ENCODE assay signal across 16 cellular contexts in the genomic region with DNA sequence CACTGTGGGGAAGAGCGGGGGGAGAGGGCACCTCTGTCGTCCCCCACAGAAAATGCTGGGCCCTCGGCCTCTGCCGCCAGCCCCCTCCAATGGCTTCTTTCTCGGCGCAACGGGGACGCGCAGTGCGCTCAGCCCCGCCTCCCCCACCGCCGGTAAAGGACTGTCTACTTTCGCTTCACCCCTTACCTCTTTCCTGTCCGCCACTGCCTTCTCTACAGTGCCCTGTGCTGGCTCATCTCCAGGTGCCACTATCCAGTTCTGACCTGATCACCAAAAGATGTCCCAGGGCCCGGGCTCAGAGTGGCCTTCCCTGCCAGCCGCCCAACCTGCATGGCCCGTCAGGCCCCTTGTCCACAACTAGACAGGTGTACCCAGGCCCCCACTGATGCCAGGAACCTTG. TPM values are rescaled to one million over a fixed set of nuclear protein-coding genes. Genes with fewer than 3 reads are reported as not detected.
"Had no signal": no experiment of that assay in that cellular context is flagged by ENCODE, and none has a peak within 500 bp of the region (broad histone marks: within the 10 kb centered on the region; RNA-seq: fewer than 3 reads in every experiment).

No MANE protein-coding gene starts in this region.

- H3K27ac ChIP-seq: adrenal gland, left lung, neutrophil, right atrium auricular region, testis had no signal

- FAIRE-seq: endometrium, small intestine had no signal

- H3K4me1 ChIP-seq: testis had no signal

- H3K9me3 ChIP-seq: adrenal gland, left lung, neutrophil, right atrium auricular region, stomach, testis, upper lobe of left lung had no signal

- H3K4me3 ChIP-seq: adrenal gland, left lung, right atrium auricular region, stomach, testis, upper lobe of left lung had no signal

- DNase-seq: activated CD4-positive, alpha-beta T cell treated with anti-CD3 and anti-CD28 coated beads, Interleukin-2, amount 50 U/mL, for 48 hours; activated CD8-positive, alpha-beta memory T cell treated with anti-CD3 and anti-CD28 coated beads, Interleukin-2, amount 10 ng/mL, durations not matched to agents 7 days and 5 days; activated T-cell treated with anti-CD3 and anti-CD28 coated beads, Interleukin-2, amount 50 U/mL, for 1 hour; islet precursor cell; natural killer cell; small intestine; testis had no signal

- H3K27me3 ChIP-seq: adrenal gland, left lung, neutrophil, right atrium auricular region, stomach, testis, upper lobe of left lung had no signal

RNA-seq across cellular contexts. Expression of a gene that starts 54.1 kb away (rescaled TPM):
- total RNA-seq: esophagus mucosa, progenitor cell of endocrine pancreas, right atrium auricular region had no signal
